In genomic region chr19:41546386-41546789, GRCh38 we compare ENCODE assay signal across 11 cellular contexts. TPM values are rescaled to one million over a fixed set of nuclear protein-coding genes. Genes with fewer than 3 reads are reported as not detected.
DNase-seq lines count a peak whose midpoint lies in the region; ATAC-seq and TF ChIP-seq lines count a peak whose summit lies in the region.
"Had no signal": no experiment of that assay in that cellular context is flagged by ENCODE, and none has a peak within 500 bp of the region (broad histone marks: within the 10 kb centered on the region; RNA-seq: fewer than 3 reads in every experiment).

No MANE protein-coding gene starts in this region.

- no peaks in the 10 kb centered on the region for H3K27me3 Mint-ChIP-seq in activated naive CD4-positive, alpha-beta T cell treated with anti-CD3 and anti-CD28 coated beads for 36 hours (ENCODE audit: low read depth)
- peaks cover 91% of the 10 kb centered on the region for H3K27me3 Mint-ChIP-seq in MCF 10A (ENCODE audit: insufficient read depth, unreplicated experiment)

- no TSS peak for BruUV-seq in OCI-LY7 (replicated peaks; lab: Mats Ljungman, UMichigan)
- BruUV-seq in MCF 10A (replicated peaks; lab: Mats Ljungman, UMichigan) = no TSS peak

- DNase-seq in activated naive CD4-positive, alpha-beta T cell treated with anti-CD3 and anti-CD28 coated beads for 36 hours = peak; percentile 70
- no peak for DNase-seq in activated naive CD4-positive, alpha-beta T cell (lab: John Stamatoyannopoulos, UW)
- peak; percentile 83 for DNase-seq in OCI-LY7 (ENCODE audit: low spot score)
- peak in 4 of 49 donors; percentile 5 to 30 (median 27) for DNase-seq in substantia nigra (lab: John Stamatoyannopoulos, UW)
- no peak for DNase-seq in MCF 10A (ENCODE audit: unreplicated experiment)
- DNase-seq: NCI-H1105 treated with DMSO at 0.1 percent for 48 hours had no signal

- CTCF ChIA-PET in activated naive CD4-positive, alpha-beta T cell treated with anti-CD3 and anti-CD28 coated beads for 36 hours (lab: Charles Lee) = interaction anchor here (0.6 to 5.9 kb wide), 7 partner anchors 9 to 100 kb away, joined by 3 to 45 read pairs (median 7); no protein-coding TSS in a partner anchor
- CTCF ChIA-PET in OCI-LY7 (lab: Charles Lee; ENCODE audit: unreplicated experiment) (interaction anchor here (0.9 to 1.7 kb wide), 2 partner anchors 17 to 182 kb away, joined by 3 to 4 read pairs; partner anchors contain the start of gene B9D2), MCF 10A (lab: Yijun Ruan, JAX) (interaction anchor here (0.6 to 1.1 kb wide), 7 partner anchors 8 to 127 kb away, joined by 3 to 7 read pairs (median 3); partner anchors contain the start of gene DMAC2)

- peak overlapping the region; percentile 24 for H2AFZ ChIP-seq in OCI-LY7 (ENCODE audit: low read length)

- POLR2A ChIA-PET in OCI-LY7 (lab: Charles Lee) = interaction anchor here (0.8 to 1.7 kb wide), 4 partner anchors 9 to 399 kb away, joined by 3 to 7 read pairs (median 4); no protein-coding TSS in a partner anchor
- POLR2A ChIA-PET in MCF 10A (lab: Yijun Ruan, JAX) = no interaction called here

- intact Hi-C loops in activated naive CD4-positive, alpha-beta T cell treated with anti-CD3 and anti-CD28 coated beads for 36 hours (cut with micrococcal nuclease) = loop anchor here (1.0 to 5.0 kb wide), 3 partner anchors 9 to 194 kb away; partner anchors contain the start of genes BCKDHA, EXOSC5 and TGFB1
- intact Hi-C loops in OCI-LY7 (cut with micrococcal nuclease; ENCODE audit: unreplicated experiment) = loop anchor here (10.0 kb wide), 1 partner anchor 398 kb away; no protein-coding TSS in a partner anchor
- intact Hi-C loops in MCF 10A (cut with micrococcal nuclease) = no loop called here

- ATAC-seq in esophagus mucosa (peak; percentile 48), HG03139 (IDR thresholded peaks at IDR 0.05; ENCODE audit: unreplicated experiment) (no peak), GM18858 (IDR thresholded peaks at IDR 0.05; ENCODE audit: unreplicated experiment) (no peak)
- ATAC-seq: HCT116, WTC11 had no signal

- peak overlapping the region; percentile 99 for H3K27ac ChIP-seq in OCI-LY7 (ENCODE audit: low read depth, low read length, poor library complexity, severe bottlenecking)
- H3K27ac ChIP-seq in substantia nigra (ENCODE audit: low read depth, low read length, poor library complexity, severe bottlenecking) = peak overlapping the region; percentile 21

- peaks cover 69% of the 10 kb centered on the region for H3K4me1 ChIP-seq in OCI-LY7 (ENCODE audit: insufficient read depth, low read length, poor library complexity, severe bottlenecking)

- H3K9me2 ChIP-seq in OCI-LY7 (ENCODE audit: insufficient read depth, low read length) = no peaks in the 10 kb centered on the region

- H3K79me2 ChIP-seq in OCI-LY7 (ENCODE audit: insufficient read depth, low read depth, low read length) = peaks cover 34% of the 10 kb centered on the region

- peaks cover 64% of the 10 kb centered on the region for H3K4me1 Mint-ChIP-seq in activated naive CD4-positive, alpha-beta T cell treated with anti-CD3 and anti-CD28 coated beads for 36 hours (ENCODE audit: low read depth)
- no peaks in the 10 kb centered on the region for H3K4me1 Mint-ChIP-seq in MCF 10A (ENCODE audit: insufficient read depth, unreplicated experiment)

- peak overlapping the region; percentile 100 for H3K27ac Mint-ChIP-seq in activated naive CD4-positive, alpha-beta T cell treated with anti-CD3 and anti-CD28 coated beads for 36 hours
- no peak overlapping the region for H3K27ac Mint-ChIP-seq in MCF 10A (ENCODE audit: low read depth, unreplicated experiment)
- H3K27ac Mint-ChIP-seq: WTC11 had no signal

- H3K36me3 Mint-ChIP-seq in activated naive CD4-positive, alpha-beta T cell treated with anti-CD3 and anti-CD28 coated beads for 36 hours (ENCODE audit: low read depth) = peaks cover 17% of the 10 kb centered on the region
- peaks cover 11% of the 10 kb centered on the region for H3K36me3 Mint-ChIP-seq in MCF 10A (ENCODE audit: insufficient read depth, unreplicated experiment)
- H3K36me3 Mint-ChIP-seq: WTC11 had no signal

- peak overlapping the region; percentile 76 for H3K4me2 ChIP-seq in OCI-LY7 (ENCODE audit: low read length)

- no peaks in the 10 kb centered on the region for H4K20me1 ChIP-seq in OCI-LY7 (ENCODE audit: insufficient read depth, low read length)

- H3K36me3 ChIP-seq in OCI-LY7 (ENCODE audit: insufficient read depth, low read length) = peaks cover 19% of the 10 kb centered on the region

- H3K9me3 ChIP-seq in OCI-LY7 (ENCODE audit: low read length) = no peaks in the 10 kb centered on the region

- peak overlapping the region; percentile 84 for H3K4me3 ChIP-seq in OCI-LY7 (ENCODE audit: low read depth, low read length, poor library complexity, severe bottlenecking)

- H3K4me3 Mint-ChIP-seq in activated naive CD4-positive, alpha-beta T cell treated with anti-CD3 and anti-CD28 coated beads for 36 hours = peak overlapping the region; percentile 81
- no peak overlapping the region for H3K4me3 Mint-ChIP-seq in MCF 10A (ENCODE audit: unreplicated experiment)
- H3K4me3 Mint-ChIP-seq: WTC11 had no signal

- no peaks in the 10 kb centered on the region for H3K9me3 Mint-ChIP-seq in activated naive CD4-positive, alpha-beta T cell treated with anti-CD3 and anti-CD28 coated beads for 36 hours
- H3K9me3 Mint-ChIP-seq in MCF 10A (ENCODE audit: unreplicated experiment) = no peaks in the 10 kb centered on the region
- H3K9me3 Mint-ChIP-seq: WTC11 had no signal

- TF ChIP-seq CTCF in OCI-LY7 (conservative IDR thresholded peaks at IDR 0.05; ENCODE audit: low read length) = no peak
- TF ChIP-seq CTCF in MCF 10A (IDR thresholded peaks at IDR 0.05; ENCODE audit: unreplicated experiment) = no peak

RNA-seq across cellular contexts. Expression of gene CEACAM21, which starts 29.6 kb away (rescaled TPM):
- total RNA-seq in activated naive CD4-positive, alpha-beta T cell treated with anti-CD3 and anti-CD28 coated beads for 36 hours = 10 to 100 TPM; 32.2 to 33.6 TPM
- total RNA-seq in OCI-LY7 (2014; rRNA removed; shearing (Covaris generic)) = 25.9 and 40.8 TPM in 2 replicates
- 52.5 and 56.0 TPM in 2 replicates for total RNA-seq in OCI-LY7 (2022)
- total RNA-seq in esophagus mucosa = 2.0 TPM
- not detected in 2 replicates for total RNA-seq in MCF 10A (2022)

Comparison
In these comparisons a context has a peak if more than half of its experiments do, and no peak if none do; other contexts are left out.
1. DNase-seq: peak in activated naive CD4-positive, alpha-beta T cell treated with anti-CD3 and anti-CD28 coated beads for 36 hours (single experiment) and OCI-LY7 (single experiment); none in activated naive CD4-positive, alpha-beta T cell (0 of 4) and MCF 10A (single experiment).